20 cellular contexts compared by ENCODE assay signal in the genomic region with DNA sequence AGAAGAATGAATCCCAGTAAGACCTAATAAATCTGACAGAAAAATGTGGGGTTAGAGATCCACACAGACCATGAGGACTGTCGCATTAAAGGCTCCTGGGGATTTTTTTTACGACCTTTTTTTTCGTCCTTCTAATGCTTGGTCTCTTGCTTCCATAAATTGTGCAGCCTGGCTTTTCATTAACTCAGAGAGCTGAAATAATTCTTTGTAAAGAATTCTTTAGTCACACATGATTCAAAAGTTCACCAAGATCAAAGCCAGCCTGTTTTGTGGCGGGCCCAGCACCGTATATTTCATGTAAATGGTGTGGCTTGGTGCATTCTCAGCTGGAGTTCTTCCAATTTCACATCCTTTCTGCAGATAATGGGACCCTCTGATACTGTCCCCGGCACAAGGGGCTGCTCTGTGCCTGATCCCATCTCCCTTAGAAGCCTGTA.
DNase-seq lines count a peak whose midpoint lies in the region; ATAC-seq and TF ChIP-seq lines count a peak whose summit lies in the region.
"Had no signal": no experiment of that assay in that cellular context is flagged by ENCODE, and none has a peak within 500 bp of the region (broad histone marks: within the 10 kb centered on the region; RNA-seq: fewer than 3 reads in every experiment).

No MANE protein-coding gene starts in this region.

- H3K4me2 ChIP-seq in neural cell (ENCODE audit: low read length): no peak overlapping the region
- H3K4me2 ChIP-seq: BLaER1 had no signal

- peak; percentile 41 for DNase-seq in COLO829 (ENCODE audit: low spot score)
- DNase-seq in SW480 (ENCODE audit: low spot score): peak; percentile 72
- peak; percentile 64 for DNase-seq in kidney glomerular epithelial cell (lab: John Stamatoyannopoulos, UW)
- DNase-seq in DMS 273 treated with DMSO at 0.1 percent for 48 hours (lab: John Stamatoyannopoulos, UW): no peak
- no peak for DNase-seq in Right ventricle myocardium superior
- no peak for DNase-seq in GM10266 (ENCODE audit: extremely low spot score)
- DNase-seq in activated CD8-positive, alpha-beta memory T cell treated with anti-CD3 and anti-CD28 coated beads, Interleukin-2, amount 50 U/mL, for 48 hours: no peak
- DNase-seq: 8988T; CD8-positive, alpha-beta memory T cell; EL; IMR-90; Kasumi-1; MM.1S; NCI-H1105 treated with DMSO at 0.1 percent for 48 hours; NCI-H187 treated with DMSO at 0.1 percent for 48 hours; NCI-H510A; NCI-H774; PC-3 had no signal

- no peaks in the 10 kb centered on the region for H3K9me2 ChIP-seq in neural cell (ENCODE audit: insufficient read depth, low read length)

- H3K9ac ChIP-seq in neural cell (ENCODE audit: low read length): no peak overlapping the region
- H3K9ac ChIP-seq: BLaER1 had no signal

- no peaks in the 10 kb centered on the region for H3K9me3 ChIP-seq in neural cell (ENCODE audit: low read length)

- ATAC-seq in Right ventricle myocardium superior (ENCODE audit: poor library complexity): no peak
- ATAC-seq: PC-3 had no signal

- no peaks in the 10 kb centered on the region for H3F3A ChIP-seq in neural cell (ENCODE audit: insufficient read depth, low read length, poor library complexity, severe bottlenecking)

- no peak overlapping the region for H3K4me3 ChIP-seq in neural cell (ENCODE audit: low read length)
- H3K4me3 ChIP-seq: BLaER1 had no signal

- H2AFZ ChIP-seq in neural cell (ENCODE audit: low read depth, low read length): no peak overlapping the region

- H3K36me3 ChIP-seq in neural cell (ENCODE audit: insufficient read depth, low read length): no peaks in the 10 kb centered on the region
- H3K36me3 ChIP-seq: BLaER1 had no signal

- no peak for TF ChIP-seq EP300 in neural cell (conservative IDR thresholded peaks at IDR 0.05; ENCODE audit: poor library complexity, severe bottlenecking)

- H4K20me1 ChIP-seq in neural cell (ENCODE audit: insufficient read depth): no peaks in the 10 kb centered on the region
- H4K20me1 ChIP-seq: BLaER1 had no signal

- TF ChIP-seq CTCF in neural cell (IDR thresholded peaks at IDR 0.05; ENCODE audit: poor library complexity, severe bottlenecking): no peak
- no peak for TF ChIP-seq CTCF in GM10266 (IDR thresholded peaks at IDR 0.05; ENCODE audit: control insufficient read depth, insufficient read depth, low read depth, missing control alignments)

- H3K27me3 ChIP-seq in neural cell (ENCODE audit: insufficient read depth, low read depth, low read length): no peaks in the 10 kb centered on the region
- H3K27me3 ChIP-seq: BLaER1 had no signal

- H3K27ac ChIP-seq in neural cell (ENCODE audit: low read length): peak overlapping the region; percentile 34
- H3K27ac ChIP-seq: BLaER1 had no signal

- intact Hi-C loops in Right ventricle myocardium superior (cut with DNase I): no loop called here

- no peak for TF ChIP-seq RAD21 in neural cell (conservative IDR thresholded peaks at IDR 0.05)

- no peaks in the 10 kb centered on the region for H3K79me2 ChIP-seq in neural cell (replicated peaks; ENCODE audit: insufficient read depth, low read length)

TF ChIP-seq in neural cell, 6 proteins besides CTCF, POLR2A, EP300 and RAD21:
- TF ChIP-seq TAF1 (IDR thresholded peaks at IDR 0.05; ENCODE audit: low read depth): no peak
- TF ChIP-seq MXI1 (conservative IDR thresholded peaks at IDR 0.05; ENCODE audit: poor library complexity, severe bottlenecking): no peak
- no peak for TF ChIP-seq SMC3 (conservative IDR thresholded peaks at IDR 0.05; ENCODE audit: poor library complexity)
- no peak for TF ChIP-seq EZH2 (IDR thresholded peaks at IDR 0.05; ENCODE audit: borderline replicate concordance, insufficient read depth, low read length, poor library complexity, severe bottlenecking)
- TF ChIP-seq, protein P1, sequence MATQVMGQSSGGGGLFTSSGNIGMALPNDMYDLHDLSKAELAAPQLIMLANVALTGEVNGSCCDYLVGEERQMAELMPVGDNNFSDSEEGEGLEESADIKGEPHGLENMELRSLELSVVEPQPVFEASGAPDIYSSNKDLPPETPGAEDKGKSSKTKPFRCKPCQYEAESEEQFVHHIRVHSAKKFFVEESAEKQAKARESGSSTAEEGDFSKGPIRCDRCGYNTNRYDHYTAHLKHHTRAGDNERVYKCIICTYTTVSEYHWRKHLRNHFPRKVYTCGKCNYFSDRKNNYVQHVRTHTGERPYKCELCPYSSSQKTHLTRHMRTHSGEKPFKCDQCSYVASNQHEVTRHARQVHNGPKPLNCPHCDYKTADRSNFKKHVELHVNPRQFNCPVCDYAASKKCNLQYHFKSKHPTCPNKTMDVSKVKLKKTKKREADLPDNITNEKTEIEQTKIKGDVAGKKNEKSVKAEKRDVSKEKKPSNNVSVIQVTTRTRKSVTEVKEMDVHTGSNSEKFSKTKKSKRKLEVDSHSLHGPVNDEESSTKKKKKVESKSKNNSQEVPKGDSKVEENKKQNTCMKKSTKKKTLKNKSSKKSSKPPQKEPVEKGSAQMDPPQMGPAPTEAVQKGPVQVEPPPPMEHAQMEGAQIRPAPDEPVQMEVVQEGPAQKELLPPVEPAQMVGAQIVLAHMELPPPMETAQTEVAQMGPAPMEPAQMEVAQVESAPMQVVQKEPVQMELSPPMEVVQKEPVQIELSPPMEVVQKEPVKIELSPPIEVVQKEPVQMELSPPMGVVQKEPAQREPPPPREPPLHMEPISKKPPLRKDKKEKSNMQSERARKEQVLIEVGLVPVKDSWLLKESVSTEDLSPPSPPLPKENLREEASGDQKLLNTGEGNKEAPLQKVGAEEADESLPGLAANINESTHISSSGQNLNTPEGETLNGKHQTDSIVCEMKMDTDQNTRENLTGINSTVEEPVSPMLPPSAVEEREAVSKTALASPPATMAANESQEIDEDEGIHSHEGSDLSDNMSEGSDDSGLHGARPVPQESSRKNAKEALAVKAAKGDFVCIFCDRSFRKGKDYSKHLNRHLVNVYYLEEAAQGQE (IDR thresholded peaks at IDR 0.05; ENCODE audit: borderline replicate concordance): no peak
- no peak for TF ChIP-seq POLR2AphosphoS5 (IDR thresholded peaks at IDR 0.05)

Comparison
In these comparisons a context has a peak if more than half of its experiments do, and no peak if none do; other contexts are left out.
1. DNase-seq: peak in COLO829 (single experiment), SW480 (single experiment) and kidney glomerular epithelial cell (single experiment); none in DMS 273 treated with DMSO at 0.1 percent for 48 hours (single experiment), Right ventricle myocardium superior (single experiment), GM10266 (single experiment) and activated CD8-positive, alpha-beta memory T cell treated with anti-CD3 and anti-CD28 coated beads, Interleukin-2, amount 50 U/mL, for 48 hours (single experiment).